22 cellular contexts compared by ENCODE assay signal in the genomic region with DNA sequence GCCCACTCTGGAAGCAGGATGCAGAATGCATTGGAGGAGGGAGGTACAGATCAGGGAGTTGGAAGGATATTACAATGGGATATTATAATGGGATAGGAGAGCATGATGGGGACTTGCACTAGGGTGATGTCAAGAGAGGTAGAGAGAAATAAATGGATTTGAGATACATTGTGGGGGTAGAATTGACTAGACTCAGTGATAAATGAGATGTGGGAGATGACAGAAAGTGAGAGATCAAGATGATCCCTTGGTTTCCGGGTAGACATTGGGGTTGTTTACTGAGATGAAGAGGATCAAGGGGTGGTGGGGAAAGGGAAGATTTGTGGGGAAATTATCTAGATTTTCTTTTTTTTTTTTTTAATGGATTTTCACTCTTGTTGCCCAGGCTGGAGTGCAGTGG. TPM values are rescaled to one million over a fixed set of nuclear protein-coding genes. Genes with fewer than 3 reads are reported as not detected.
DNase-seq lines count a peak whose midpoint lies in the region; ATAC-seq and TF ChIP-seq lines count a peak whose summit lies in the region.
"Had no signal": no experiment of that assay in that cellular context is flagged by ENCODE, and none has a peak within 500 bp of the region (broad histone marks: within the 10 kb centered on the region; RNA-seq: fewer than 3 reads in every experiment).

No MANE protein-coding gene starts in this region.

- peaks cover 0 to 5% (median 4%) of the 10 kb centered on the region in 5 donors for H3K9me3 Mint-ChIP-seq in CD8-positive, alpha-beta memory T cell
- H3K9me3 Mint-ChIP-seq in central memory CD8-positive, alpha-beta T cell = peaks cover 13% of the 10 kb centered on the region

- H3K27me3 ChIP-seq in CD8-positive, alpha-beta memory T cell (ENCODE audit: insufficient read depth, low read length, poor library complexity, severe bottlenecking) = no peaks in the 10 kb centered on the region
- no peaks in the 10 kb centered on the region for H3K27me3 ChIP-seq in Panc1 (ENCODE audit: control insufficient read depth, insufficient read depth, low read length)
- no peaks in the 10 kb centered on the region for H3K27me3 ChIP-seq in A673 (replicated peaks; ENCODE audit: insufficient read depth, low read depth, low read length, poor library complexity)
- H3K27me3 ChIP-seq: foreskin keratinocyte, tibial nerve had no signal

- no peaks in the 10 kb centered on the region for H3K27me3 Mint-ChIP-seq in CD8-positive, alpha-beta memory T cell
- H3K27me3 Mint-ChIP-seq in central memory CD8-positive, alpha-beta T cell = no peaks in the 10 kb centered on the region

- H3K36me3 ChIP-seq in CD8-positive, alpha-beta memory T cell (ENCODE audit: insufficient read depth, low read length) = no peaks in the 10 kb centered on the region
- H3K36me3 ChIP-seq in Panc1 (ENCODE audit: control insufficient read depth, insufficient read depth, low read length) = no peaks in the 10 kb centered on the region
- no peaks in the 10 kb centered on the region for H3K36me3 ChIP-seq in A673 (ENCODE audit: insufficient read depth, low read length, poor library complexity, severe bottlenecking)
- H3K36me3 ChIP-seq: tibial nerve had no signal

- intact Hi-C loops in Panc1 (cut with micrococcal nuclease; ENCODE audit: unreplicated experiment) (no loop called here), A673 (cut with micrococcal nuclease; ENCODE audit: unreplicated experiment) (no loop called here)

- in situ Hi-C loops in Panc1 (cut with HindIII; ENCODE audit: low pct_unique_long_range_greater_than_20kb, low sequenced_read_pairs) = no loop called here

- peak overlapping the region; percentile 23 for H3K4me3 ChIP-seq in CD8-positive, alpha-beta memory T cell (ENCODE audit: low read length)
- H3K4me3 ChIP-seq in Panc1 (ENCODE audit: low read depth in 2 of 2, low read length in 2 of 2) = no peak overlapping the region
- no peak overlapping the region for H3K4me3 ChIP-seq in A673 (ENCODE audit: low read depth, low read length, poor library complexity, severe bottlenecking)
- H3K4me3 ChIP-seq: tibial nerve had no signal

- peak overlapping the region; percentile 75 to 96 (median 92) for H3K27ac Mint-ChIP-seq in CD8-positive, alpha-beta memory T cell
- peak overlapping the region; percentile 66 for H3K27ac Mint-ChIP-seq in central memory CD8-positive, alpha-beta T cell (ENCODE audit: low read depth)
- H3K27ac Mint-ChIP-seq: mesothelial cell of epicardium had no signal

- peak overlapping the region in 6 of 7 donors; percentile 82 to 91 (median 85) for H3K4me3 Mint-ChIP-seq in CD8-positive, alpha-beta memory T cell
- peak overlapping the region; percentile 67 for H3K4me3 Mint-ChIP-seq in central memory CD8-positive, alpha-beta T cell
- H3K4me3 Mint-ChIP-seq: mesothelial cell of epicardium had no signal

- peaks cover 13% of the 10 kb centered on the region for H3K4me1 ChIP-seq in CD8-positive, alpha-beta memory T cell (ENCODE audit: insufficient read depth, low read length)
- H3K4me1 ChIP-seq in Panc1 (ENCODE audit: control insufficient read depth, insufficient read depth, low read length) (peaks cover 42% of the 10 kb centered on the region), A673 (ENCODE audit: insufficient read depth, low read length, poor library complexity, severe bottlenecking) (no peaks in the 10 kb centered on the region)
- H3K4me1 ChIP-seq: tibial nerve had no signal

- H3K36me3 Mint-ChIP-seq in CD8-positive, alpha-beta memory T cell = peaks cover 3 to 17% (median 3%) of the 10 kb centered on the region in 3 donors
- H3K36me3 Mint-ChIP-seq in central memory CD8-positive, alpha-beta T cell (ENCODE audit: insufficient read depth) = peaks cover 2% of the 10 kb centered on the region
- H3K36me3 Mint-ChIP-seq: CD14-positive monocyte had no signal

- no peaks in the 10 kb centered on the region for H3K9me3 ChIP-seq in CD8-positive, alpha-beta memory T cell (ENCODE audit: low read length)
- H3K9me3 ChIP-seq in Panc1 (ENCODE audit: control insufficient read depth, insufficient read depth, low read depth, low read length) (no peaks in the 10 kb centered on the region), A673 (ENCODE audit: low read depth, low read length, poor library complexity, severe bottlenecking) (no peaks in the 10 kb centered on the region)
- H3K9me3 ChIP-seq: tibial nerve had no signal

- POLR2A ChIA-PET in CD8-positive, alpha-beta memory T cell (lab: Charles Lee) = interaction anchor here (1.6 kb wide), 1 partner anchor 131 kb away, joined by 4 read pairs; a partner anchor contains a TSS
- POLR2A ChIA-PET in Panc1 (lab: Charles Lee) = interaction anchor here (1.1 kb wide), 1 partner anchor 135 kb away, joined by 3 read pairs; no protein-coding TSS in a partner anchor
- POLR2A ChIA-PET in A673 (lab: Charles Lee; ENCODE audit: low non-redundant PET) = no interaction called here

- ATAC-seq in activated CD4-positive, CD25-positive, alpha-beta regulatory T cell treated with anti-CD3 and anti-CD28 coated beads, Interleukin-2, amount 50 U/mL, for 24 hours = peak; percentile 14 to 30
- ATAC-seq in Panc1 (no peak), GM19455 (IDR thresholded peaks at IDR 0.05; ENCODE audit: unreplicated experiment) (no peak), GM18867 (IDR thresholded peaks at IDR 0.05; ENCODE audit: unreplicated experiment) (no peak)
- ATAC-seq in central memory CD8-positive, alpha-beta T cell (replicated peaks; ENCODE audit: extremely low read depth, poor library complexity, severe bottlenecking) = no peak
- ATAC-seq: foreskin keratinocyte, left colon had no signal

- TF ChIP-seq CTCF in Panc1 (IDR thresholded peaks at IDR 0.05) (no peak), A673 (conservative IDR thresholded peaks at IDR 0.05; ENCODE audit: low read depth, low read length) (no peak)

- H3K27ac ChIP-seq in CD8-positive, alpha-beta memory T cell (ENCODE audit: low read depth, low read length) = no peak overlapping the region
- H3K27ac ChIP-seq in Panc1 (ENCODE audit: low read length) (peak overlapping the region; percentile 92), A673 (ENCODE audit: low read depth, low read length, poor library complexity, severe bottlenecking) (no peak overlapping the region)
- H3K27ac ChIP-seq: foreskin keratinocyte, tibial nerve had no signal

- H3K4me1 Mint-ChIP-seq in CD8-positive, alpha-beta memory T cell = peaks cover 22 to 31% (median 26%) of the 10 kb centered on the region in 3 donors
- H3K4me1 Mint-ChIP-seq in central memory CD8-positive, alpha-beta T cell = peaks cover 25% of the 10 kb centered on the region

- CTCF ChIA-PET in CD8-positive, alpha-beta memory T cell (lab: Charles Lee) = interaction anchor here (1.1 to 2.1 kb wide), 3 partner anchors 9 to 716 kb away, joined by 3 to 4 read pairs (median 3); no protein-coding TSS in a partner anchor
- CTCF ChIA-PET in Panc1 (lab: Charles Lee) = interaction anchor here (1.0 kb wide), 1 partner anchor 11 kb away, joined by 4 read pairs; no protein-coding TSS in a partner anchor
- CTCF ChIA-PET in A673 (lab: Charles Lee) = no interaction called here

- BruUV-seq in Panc1 (replicated peaks; lab: Mats Ljungman, UMichigan) (no TSS peak), A673 (replicated peaks; lab: Mats Ljungman, UMichigan) (no TSS peak)

- no peak for DNase-seq in activated CD4-positive, CD25-positive, alpha-beta regulatory T cell (lab: John Stamatoyannopoulos, UW)
- no peak for DNase-seq in CD8-positive, alpha-beta memory T cell
- DNase-seq in Panc1 (ENCODE audit: low read depth, low spot score) = no peak
- no peak for DNase-seq in central memory CD8-positive, alpha-beta T cell (ENCODE audit: low spot score in 2 of 2)
- DNase-seq in A673 (ENCODE audit: low spot score) = no peak
- DNase-seq: activated CD4-positive, CD25-positive, alpha-beta regulatory T cell treated with anti-CD3 and anti-CD28 coated beads, Interleukin-2, amount 50 U/mL, for 72 hours; foreskin keratinocyte; left colon; NCI-H187 treated with DMSO at 0.1 percent for 48 hours; SHP77; stimulated activated CD4-positive, alpha-beta T cell treated with anti-CD3 and anti-CD28 coated beads, Interleukin-12 subunit alpha, Interleukin-12 subunit beta, amount 100 ng/mL, for 4 hours had no signal

RNA-seq across cellular contexts. Expression of a gene that starts 42.7 kb away (rescaled TPM):
- not detected for total RNA-seq in CD8-positive, alpha-beta memory T cell
- 0.82 TPM for polyA plus RNA-seq in CD8-positive, alpha-beta memory T cell
- total RNA-seq in Panc1 (2021; ENCODE audit: unreplicated experiment) (0.67 TPM), A673 (2021) (not detected in 2 replicates)
- polyA plus RNA-seq in Panc1 (2012; ENCODE audit: insufficient read length) = 0.46 TPM
- total RNA-seq: astrocyte, Daoy, endothelial cell of umbilical vein, foreskin keratinocyte, HepG2, left colon, mesothelial cell of epicardium, renal cortical epithelial cell had no signal
- polyA plus RNA-seq: CD14-positive monocyte, endothelial cell of umbilical vein, foreskin keratinocyte, HepG2 had no signal

Comparison
In these comparisons a context has a peak if more than half of its experiments do, and no peak if none do; other contexts are left out.
1. ATAC-seq: peak in activated CD4-positive, CD25-positive, alpha-beta regulatory T cell treated with anti-CD3 and anti-CD28 coated beads, Interleukin-2, amount 50 U/mL, for 24 hours (2 of 2); none in Panc1 (single experiment), central memory CD8-positive, alpha-beta T cell (single experiment), GM19455 (single experiment) and GM18867 (single experiment).